10 cellular contexts compared by ENCODE assay signal in the genomic region with DNA sequence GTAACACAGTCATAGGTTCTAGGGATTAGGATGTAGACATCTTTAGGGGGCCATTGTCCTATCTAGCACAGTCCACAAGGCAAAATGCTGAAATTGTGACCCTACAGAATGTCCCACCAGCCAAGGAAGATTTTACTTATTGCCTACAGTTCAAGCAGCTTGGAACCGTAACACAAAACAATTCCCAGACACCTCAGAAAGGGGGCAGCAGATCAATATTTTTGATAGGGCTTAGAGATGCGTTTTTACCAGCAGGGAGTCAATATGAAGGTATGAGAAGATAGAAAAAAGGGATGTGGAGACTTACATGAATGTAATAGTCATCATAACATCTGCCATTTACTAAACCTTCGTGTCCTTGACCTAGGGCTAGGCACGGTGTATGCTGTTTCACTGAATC.
DNase-seq lines count a peak whose midpoint lies in the region; ATAC-seq and TF ChIP-seq lines count a peak whose summit lies in the region.
"Had no signal": no experiment of that assay in that cellular context is flagged by ENCODE, and none has a peak within 500 bp of the region (broad histone marks: within the 10 kb centered on the region; RNA-seq: fewer than 3 reads in every experiment).

No MANE protein-coding gene starts in this region.

- H3K4me3 Mint-ChIP-seq in activated CD4-positive, alpha-beta memory T cell treated with anti-CD3 and anti-CD28 coated beads, Interleukin-2, amount 10 ng/mL, durations not matched to agents 7 days and 5 days, result no peak overlapping the region
- H3K4me3 Mint-ChIP-seq: activated CD8-positive, alpha-beta memory T cell treated with anti-CD3 and anti-CD28 coated beads, Interleukin-2, amount 10 ng/mL, durations not matched to agents 7 days and 5 days had no signal

- no peaks in the 10 kb centered on the region for H3K36me3 ChIP-seq in adrenal gland (replicated peaks in 1 of 2)

- no peak overlapping the region for H3K27ac ChIP-seq in adrenal gland

- no peak overlapping the region for H3K4me3 ChIP-seq in adrenal gland

- H3K27me3 ChIP-seq in adrenal gland, result no peaks in the 10 kb centered on the region

- no peaks in the 10 kb centered on the region for H3K9me3 Mint-ChIP-seq in activated CD4-positive, alpha-beta memory T cell treated with anti-CD3 and anti-CD28 coated beads, Interleukin-2, amount 10 ng/mL, durations not matched to agents 7 days and 5 days

- H3K4me1 ChIP-seq in adrenal gland (replicated peaks in 1 of 2), result no peaks in the 10 kb centered on the region

- H3K9me3 ChIP-seq in adrenal gland (replicated peaks in 1 of 3), result no peaks in the 10 kb centered on the region

- peak in 2 of 6 experiments; percentile 4 to 11 for TF ChIP-seq CTCF in adrenal gland (IDR thresholded peaks at IDR 0.05)

- 30 to 47% (median 36%) methylated on average over 4 of the region's 4 CpGs for WGBS in adrenal gland, 4 donors

- H3K4me1 Mint-ChIP-seq in activated CD4-positive, alpha-beta memory T cell treated with anti-CD3 and anti-CD28 coated beads, Interleukin-2, amount 10 ng/mL, durations not matched to agents 7 days and 5 days, result no peaks in the 10 kb centered on the region
- H3K4me1 Mint-ChIP-seq: activated CD8-positive, alpha-beta memory T cell treated with anti-CD3 and anti-CD28 coated beads, Interleukin-2, amount 10 ng/mL, durations not matched to agents 7 days and 5 days had no signal

- POLR2A ChIA-PET in activated CD4-positive, alpha-beta memory T cell treated with anti-CD3 and anti-CD28 coated beads, Interleukin-2, amount 10 ng/mL, durations not matched to agents 7 days and 5 days (lab: Charles Lee), result no interaction called here

- no peak overlapping the region for H3K27ac Mint-ChIP-seq in activated CD4-positive, alpha-beta memory T cell treated with anti-CD3 and anti-CD28 coated beads, Interleukin-2, amount 10 ng/mL, durations not matched to agents 7 days and 5 days
- H3K27ac Mint-ChIP-seq: activated CD8-positive, alpha-beta memory T cell treated with anti-CD3 and anti-CD28 coated beads, Interleukin-2, amount 10 ng/mL, durations not matched to agents 7 days and 5 days had no signal

- intact Hi-C loops in adrenal gland (cut with DNase I), result no loop called here

- no peaks in the 10 kb centered on the region for H3K36me3 Mint-ChIP-seq in activated CD4-positive, alpha-beta memory T cell treated with anti-CD3 and anti-CD28 coated beads, Interleukin-2, amount 10 ng/mL, durations not matched to agents 7 days and 5 days (ENCODE audit: low read depth)
- H3K36me3 Mint-ChIP-seq: activated CD8-positive, alpha-beta memory T cell treated with anti-CD3 and anti-CD28 coated beads, Interleukin-2, amount 10 ng/mL, durations not matched to agents 7 days and 5 days had no signal

- H3K27me3 Mint-ChIP-seq in activated CD4-positive, alpha-beta memory T cell treated with anti-CD3 and anti-CD28 coated beads, Interleukin-2, amount 10 ng/mL, durations not matched to agents 7 days and 5 days, result no peaks in the 10 kb centered on the region
- H3K27me3 Mint-ChIP-seq: activated CD8-positive, alpha-beta memory T cell treated with anti-CD3 and anti-CD28 coated beads, Interleukin-2, amount 10 ng/mL, durations not matched to agents 7 days and 5 days had no signal

- DNase-seq in EL (peak; percentile 58), HT-29 (ENCODE audit: low spot score) (peak; percentile 53), SW480 (ENCODE audit: low spot score) (peak; percentile 6), kidney tubule cell (ENCODE audit: low spot score) (peak; percentile 30), pons (ENCODE audit: low spot score) (no peak), adrenal gland (no peak)
- no peak for DNase-seq in activated CD4-positive, alpha-beta memory T cell treated with anti-CD3 and anti-CD28 coated beads, Interleukin-2, amount 10 ng/mL, durations not matched to agents 7 days and 5 days
- DNase-seq: activated CD8-positive, alpha-beta memory T cell treated with anti-CD3 and anti-CD28 coated beads, Interleukin-2, amount 10 ng/mL, durations not matched to agents 7 days and 5 days; effector memory CD4-positive, alpha-beta T cell had no signal

- ATAC-seq in GM21447 (IDR thresholded peaks at IDR 0.05; ENCODE audit: unreplicated experiment), result no peak
- ATAC-seq: activated CD8-positive, alpha-beta memory T cell treated with anti-CD3 and anti-CD28 coated beads, Interleukin-2, amount 10 ng/mL, durations not matched to agents 7 days and 5 days had no signal

- CTCF ChIA-PET in activated CD4-positive, alpha-beta memory T cell treated with anti-CD3 and anti-CD28 coated beads, Interleukin-2, amount 10 ng/mL, durations not matched to agents 7 days and 5 days (lab: Charles Lee), result no interaction called here

- TF ChIP-seq POLR2A in adrenal gland (IDR thresholded peaks at IDR 0.05), result no peak

Comparison
In these comparisons a context has a peak if more than half of its experiments do, and no peak if none do; other contexts are left out.
1. DNase-seq: peak in EL (single experiment), HT-29 (single experiment), SW480 (single experiment) and kidney tubule cell (single experiment); none in pons (single experiment), activated CD4-positive, alpha-beta memory T cell treated with anti-CD3 and anti-CD28 coated beads, Interleukin-2, amount 10 ng/mL, durations not matched to agents 7 days and 5 days (single experiment) and adrenal gland (0 of 7).